Comparison of ENCODE assay signal across 8 cellular contexts in the genomic region with DNA sequence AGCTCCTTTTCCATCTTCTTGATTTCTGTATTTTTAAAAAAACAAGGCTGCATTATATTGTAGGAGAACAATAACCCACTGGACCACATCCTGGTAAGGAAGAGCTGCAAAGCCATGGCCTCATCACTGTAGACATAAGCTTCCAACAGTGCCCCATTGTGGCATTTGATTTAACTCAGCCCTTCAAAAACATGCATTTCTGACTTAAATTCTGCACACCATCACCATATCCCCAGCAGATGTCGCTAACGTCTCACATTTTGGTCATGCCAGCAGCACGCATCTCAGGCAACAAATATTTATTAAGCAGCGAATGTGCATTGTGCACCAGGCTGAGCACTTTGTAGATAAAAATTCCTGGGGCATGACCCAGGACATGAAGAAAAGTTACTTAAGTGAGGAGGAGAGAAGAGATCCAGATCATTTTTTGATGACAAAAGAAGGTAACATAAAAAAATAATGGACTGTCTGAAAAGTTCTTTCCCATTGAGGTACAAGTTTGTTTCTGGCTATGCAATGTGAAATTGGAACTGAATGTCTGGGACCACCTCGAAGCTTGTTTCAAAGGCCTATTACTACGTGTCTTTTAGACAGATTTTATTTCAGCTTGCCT.
DNase-seq lines count a peak whose midpoint lies in the region; ATAC-seq and TF ChIP-seq lines count a peak whose summit lies in the region.

No MANE protein-coding gene starts in this region.

- peak; percentile 81 for DNase-seq in GM03348 (ENCODE audit: low spot score)
- peak; percentile 82 for DNase-seq in NCI-H146 treated with DMSO at 0.1 percent for 48 hours (lab: John Stamatoyannopoulos, UW; ENCODE audit: unreplicated experiment)
- DNase-seq in T-helper 1 cell: peak in 4 of 5 donors; percentile 31 to 75 (median 47)
- DNase-seq in amygdala (lab: John Stamatoyannopoulos, UW): peak in 52 of 56 donors; percentile 29 to 96 (median 70)
- peak; percentile 78 for DNase-seq in right atrium auricular region (ENCODE audit: low spot score)
- peak; percentile 79 for DNase-seq in sciatic nerve (ENCODE audit: low spot score)

- H3K9me3 ChIP-seq in right atrium auricular region: no peaks in the 10 kb centered on the region

- no peak overlapping the region for H3K27ac ChIP-seq in right atrium auricular region

- intact Hi-C loops in sciatic nerve (cut with DNase I): no loop called here

- no peak overlapping the region for H3K4me3 ChIP-seq in right atrium auricular region

- peak; percentile 47 to 85 for TF ChIP-seq CTCF in right atrium auricular region (IDR thresholded peaks at IDR 0.05)

- no peaks in the 10 kb centered on the region for H3K27me3 ChIP-seq in right atrium auricular region

- H3K36me3 ChIP-seq in right atrium auricular region: no peaks in the 10 kb centered on the region

- ATAC-seq in HG02588 (IDR thresholded peaks at IDR 0.05; ENCODE audit: unreplicated experiment): peak; percentile 62
- peak; percentile 86 for ATAC-seq in sciatic nerve
- ATAC-seq in HG02759 (IDR thresholded peaks at IDR 0.05; ENCODE audit: unreplicated experiment): no peak

- peaks cover 0 to 6% of the 10 kb centered on the region in 2 donors for H3K4me1 ChIP-seq in right atrium auricular region
